10 cellular contexts compared by ENCODE assay signal in genomic region chr15:41926184-41927056, GRCh38. TPM values are rescaled to one million over a fixed set of nuclear protein-coding genes. Genes with fewer than 3 reads are reported as not detected.
DNase-seq lines count a peak whose midpoint lies in the region; ATAC-seq and TF ChIP-seq lines count a peak whose summit lies in the region.
"Had no signal": no experiment of that assay in that cellular context is flagged by ENCODE, and none has a peak within 500 bp of the region (broad histone marks: within the 10 kb centered on the region; RNA-seq: fewer than 3 reads in every experiment).

No MANE protein-coding gene starts in this region.

- no peak for TF ChIP-seq CTCF in RWPE1 (conservative IDR thresholded peaks at IDR 0.05; ENCODE audit: low read depth)

- H3K9ac ChIP-seq in subcutaneous abdominal adipose tissue (ENCODE audit: low read length in 5 of 5) = peak overlapping the region in 3 of 5 donors; percentile 5 to 23 (median 6)

- H3K27ac ChIP-seq in subcutaneous abdominal adipose tissue (ENCODE audit: low read depth, low read length) (peak overlapping the region; percentile 88), RWPE1 (no peak overlapping the region)

- CTCF ChIA-PET in RWPE1 (lab: Yijun Ruan, JAX) = interaction anchor here (0.7 kb wide), 1 partner anchor 141 kb away, joined by 4 read pairs; no protein-coding TSS in a partner anchor

- H3K9me3 ChIP-seq in subcutaneous abdominal adipose tissue (ENCODE audit: control insufficient read depth in 5 of 5, low read length in 5 of 5) = no peaks in the 10 kb centered on the region

- H3K27me3 Mint-ChIP-seq in activated CD4-positive, alpha-beta T cell treated with anti-CD3 and anti-CD28 coated beads, Interleukin-2, amount 10 ng/mL, durations not matched to agents 24 days and 14 days = no peaks in the 10 kb centered on the region

- peaks cover 0 to 2% (median 0%) of the 10 kb centered on the region in 5 donors for H3K27me3 ChIP-seq in subcutaneous abdominal adipose tissue (ENCODE audit: control insufficient read depth in 5 of 5, insufficient read depth in 4 of 5, low read length in 5 of 5)

- H3K9me3 Mint-ChIP-seq in activated CD4-positive, alpha-beta T cell treated with anti-CD3 and anti-CD28 coated beads, Interleukin-2, amount 10 ng/mL, durations not matched to agents 24 days and 14 days = no peaks in the 10 kb centered on the region

- intact Hi-C loops in activated CD4-positive, alpha-beta T cell treated with anti-CD3 and anti-CD28 coated beads, Interleukin-2, amount 10 ng/mL, durations not matched to agents 24 days and 14 days (cut with micrococcal nuclease) = no loop called here

- peak; percentile 66 for DNase-seq in activated CD4-positive, alpha-beta T cell treated with anti-CD3 and anti-CD28 coated beads, Interleukin-2, amount 10 ng/mL, durations not matched to agents 24 days and 14 days
- no peak for DNase-seq in activated CD4-positive, alpha-beta T cell treated with anti-CD3 and anti-CD28 coated beads, Interleukin-2, amount 50 U/mL, for 4 hours
- DNase-seq in amniotic epithelial cell (ENCODE audit: low read depth) (peak; percentile 49), iris pigment epithelial cell (ENCODE audit: low read depth) (peak; percentile 64), NCI-H1436 (lab: John Stamatoyannopoulos, UW) (no peak), RWPE1 (ENCODE audit: low spot score) (no peak)
- DNase-seq: caudate nucleus, NCI-H1105 had no signal

- peak overlapping the region; percentile 55 for H3K27ac Mint-ChIP-seq in activated CD4-positive, alpha-beta T cell treated with anti-CD3 and anti-CD28 coated beads, Interleukin-2, amount 10 ng/mL, durations not matched to agents 24 days and 14 days

- peaks cover 0 to 5% (median 3%) of the 10 kb centered on the region in 5 donors for H3K36me3 ChIP-seq in subcutaneous abdominal adipose tissue (ENCODE audit: control insufficient read depth in 5 of 5, insufficient read depth in 5 of 5, low read length in 5 of 5)

- POLR2A ChIA-PET in RWPE1 (lab: Yijun Ruan, JAX; ENCODE audit: low non-redundant PET) = no interaction called here

- H3K4me1 Mint-ChIP-seq in activated CD4-positive, alpha-beta T cell treated with anti-CD3 and anti-CD28 coated beads, Interleukin-2, amount 10 ng/mL, durations not matched to agents 24 days and 14 days = peaks cover 48% of the 10 kb centered on the region

- ATAC-seq in GM21367 (IDR thresholded peaks at IDR 0.05; ENCODE audit: unreplicated experiment) = no peak

- no peak overlapping the region for H3K4me3 ChIP-seq in subcutaneous abdominal adipose tissue (ENCODE audit: low read depth in 1 of 5, low read length in 5 of 5)

- peak overlapping the region; percentile 41 for H3K4me3 Mint-ChIP-seq in activated CD4-positive, alpha-beta T cell treated with anti-CD3 and anti-CD28 coated beads, Interleukin-2, amount 10 ng/mL, durations not matched to agents 24 days and 14 days

- peaks cover 14% of the 10 kb centered on the region for H3K36me3 Mint-ChIP-seq in activated CD4-positive, alpha-beta T cell treated with anti-CD3 and anti-CD28 coated beads, Interleukin-2, amount 10 ng/mL, durations not matched to agents 24 days and 14 days (ENCODE audit: low read depth)

- H3K4me1 ChIP-seq in subcutaneous abdominal adipose tissue (ENCODE audit: control insufficient read depth in 5 of 5, insufficient read depth in 5 of 5, low read length in 5 of 5) = peaks cover 27 to 97% (median 95%) of the 10 kb centered on the region in 5 donors

RNA-seq across cellular contexts. Expression of gene SPTBN5, which starts 32.6 kb away (rescaled TPM):
- total RNA-seq in activated CD4-positive, alpha-beta T cell treated with anti-CD3 and anti-CD28 coated beads, Interleukin-2, amount 10 ng/mL, durations not matched to agents 24 days and 14 days = 0.64 and 0.65 TPM in 2 replicates

RNA-seq across cellular contexts. Expression of gene EHD4, which starts 45.9 kb away (rescaled TPM):
- total RNA-seq in activated CD4-positive, alpha-beta T cell treated with anti-CD3 and anti-CD28 coated beads, Interleukin-2, amount 10 ng/mL, durations not matched to agents 24 days and 14 days = 28.4 and 28.9 TPM in 2 replicates

Comparison
In these comparisons a context has a peak if more than half of its experiments do, and no peak if none do; other contexts are left out.
1. DNase-seq: peak in activated CD4-positive, alpha-beta T cell treated with anti-CD3 and anti-CD28 coated beads, Interleukin-2, amount 10 ng/mL, durations not matched to agents 24 days and 14 days (single experiment), amniotic epithelial cell (single experiment) and iris pigment epithelial cell (single experiment); none in activated CD4-positive, alpha-beta T cell treated with anti-CD3 and anti-CD28 coated beads, Interleukin-2, amount 50 U/mL, for 4 hours (0 of 2), NCI-H1436 (single experiment) and RWPE1 (single experiment).